8 cellular contexts compared by ENCODE assay signal in genomic region chr12:120229583-120230325, GRCh38. TPM values are rescaled to one million over a fixed set of nuclear protein-coding genes. Genes with fewer than 3 reads are reported as not detected.
A peak's percentile ranks its signal among the peaks of the same experiment; 100 is the strongest.
DNase-seq lines count a peak whose midpoint lies in the region; ATAC-seq and TF ChIP-seq lines count a peak whose summit lies in the region.

No MANE protein-coding gene starts in this region.

- peak overlapping the region; percentile 99 for H3K27ac ChIP-seq in psoas muscle

- 35 to 40% (median 37%) methylated on average over 10 to 11 of the region's 11 CpGs for WGBS in psoas muscle, 3 donors

- peaks cover 95% of the 10 kb centered on the region for H3K4me1 ChIP-seq in psoas muscle

- H3K9me3 Mint-ChIP-seq in stimulated activated naive B cell treated with anti-CD40 and anti-IgM and Interleukin-4, amounts not matched to agents 10 μg/mL and 1 μg/mL and 100 μg/mL, for 72 hours: no peaks in the 10 kb centered on the region

- H3K27ac Mint-ChIP-seq in stimulated activated naive B cell treated with anti-CD40 and anti-IgM and Interleukin-4, amounts not matched to agents 10 μg/mL and 1 μg/mL and 100 μg/mL, for 72 hours: no peak overlapping the region

- peaks cover 44 to 59% of the 10 kb centered on the region in 2 donors for H3K27me3 Mint-ChIP-seq in stimulated activated naive B cell treated with anti-CD40 and anti-IgM and Interleukin-4, amounts not matched to agents 10 μg/mL and 1 μg/mL and 100 μg/mL, for 72 hours

- H3K4me3 Mint-ChIP-seq in stimulated activated naive B cell treated with anti-CD40 and anti-IgM and Interleukin-4, amounts not matched to agents 10 μg/mL and 1 μg/mL and 100 μg/mL, for 72 hours: no peak overlapping the region

- peaks cover 49 to 64% of the 10 kb centered on the region in 2 donors for H3K4me1 Mint-ChIP-seq in stimulated activated naive B cell treated with anti-CD40 and anti-IgM and Interleukin-4, amounts not matched to agents 10 μg/mL and 1 μg/mL and 100 μg/mL, for 72 hours

- ATAC-seq in SK-N-SH treated with all-trans-retinoic acid at 6 μM for 48 hours: peak; percentile 4
- ATAC-seq in psoas muscle: peak in 3 of 4 donors; percentile 13 to 56 (median 48)
- no peak for ATAC-seq in HG03095 (IDR thresholded peaks at IDR 0.05; ENCODE audit: unreplicated experiment)
- ATAC-seq in HG02870 (IDR thresholded peaks at IDR 0.05; ENCODE audit: unreplicated experiment): no peak
- ATAC-seq in GM18502 (IDR thresholded peaks at IDR 0.05; ENCODE audit: poor library complexity, unreplicated experiment): no peak
- ATAC-seq in stimulated activated naive B cell treated with anti-CD40 and anti-IgM and Interleukin-4, amounts not matched to agents 10 μg/mL and 1 μg/mL and 100 μg/mL, for 72 hours (replicated peaks): no peak

- DNase-seq in GM03348 (ENCODE audit: low spot score) (peak; percentile 51), fibroblast of mammary gland (ENCODE audit: low read depth) (peak; percentile 54), psoas muscle (peak in 1 of 2 donors; percentile 30)
- DNase-seq in stimulated activated naive B cell treated with anti-CD40 and anti-IgM and Interleukin-4, amounts not matched to agents 10 μg/mL and 1 μg/mL and 100 μg/mL, for 72 hours: no peak

- H3K9me3 ChIP-seq in psoas muscle: no peaks in the 10 kb centered on the region

- no peaks in the 10 kb centered on the region for H3K36me3 Mint-ChIP-seq in stimulated activated naive B cell treated with anti-CD40 and anti-IgM and Interleukin-4, amounts not matched to agents 10 μg/mL and 1 μg/mL and 100 μg/mL, for 72 hours

- H3K36me3 ChIP-seq in psoas muscle (ENCODE audit: insufficient read depth in 1 of 2, low read depth in 1 of 2): peaks cover 0 to 6% of the 10 kb centered on the region in 2 donors

- no peaks in the 10 kb centered on the region for H3K27me3 ChIP-seq in psoas muscle (ENCODE audit: insufficient read depth in 3 of 3, low read length in 2 of 3)

- H3K4me3 ChIP-seq in fibroblast of mammary gland (ENCODE audit: control insufficient read depth, low read depth, low read length): no peak overlapping the region
- H3K4me3 ChIP-seq in psoas muscle: peak overlapping the region; percentile 52

- intact Hi-C loops in psoas muscle (cut with DNase I): loop anchor here in 1 of 2 donors (2.0 kb wide), 1 partner anchor 63 kb away; the partner anchor contains the start of gene RNU4-1

- TF ChIP-seq CTCF in fibroblast of mammary gland (conservative IDR thresholded peaks at IDR 0.05; ENCODE audit: control insufficient read depth, insufficient read depth, low read depth, low read length) (no peak), psoas muscle (IDR thresholded peaks at IDR 0.05) (no peak)

TF ChIP-seq in SK-N-SH treated with all-trans-retinoic acid at 6 μM for 48 hours, 23 proteins besides CTCF, POLR2A, EP300 and RAD21:
- TF ChIP-seq POU6F1 (CRISPR knock-in tag; IDR thresholded peaks at IDR 0.05; ENCODE audit: borderline replicate concordance, low read depth): no peak
- TF ChIP-seq TOX (CRISPR knock-in tag; IDR thresholded peaks at IDR 0.05; ENCODE audit: borderline replicate concordance): no peak
- no peak for TF ChIP-seq GLIS3 (CRISPR knock-in tag; IDR thresholded peaks at IDR 0.05)
- TF ChIP-seq ISL1 (CRISPR knock-in tag; IDR thresholded peaks at IDR 0.05): no peak
- no peak for TF ChIP-seq TSHZ2 (CRISPR knock-in tag; IDR thresholded peaks at IDR 0.05)
- no peak for TF ChIP-seq RARB (CRISPR knock-in tag; IDR thresholded peaks at IDR 0.05)
- no peak for TF ChIP-seq OSR1 (CRISPR knock-in tag; IDR thresholded peaks at IDR 0.05)
- no peak for TF ChIP-seq SNAI2 (CRISPR knock-in tag; IDR thresholded peaks at IDR 0.05)
- TF ChIP-seq TCF4 (CRISPR knock-in tag; IDR thresholded peaks at IDR 0.05; ENCODE audit: borderline replicate concordance): no peak
- no peak for TF ChIP-seq ARNTL (CRISPR knock-in tag; IDR thresholded peaks at IDR 0.05; ENCODE audit: borderline replicate concordance, low read depth)
- TF ChIP-seq PATZ1 (CRISPR knock-in tag; IDR thresholded peaks at IDR 0.05; ENCODE audit: borderline replicate concordance): no peak
- no peak for TF ChIP-seq CREB5 (CRISPR knock-in tag; IDR thresholded peaks at IDR 0.05; ENCODE audit: low read depth)
- no peak for TF ChIP-seq ZNF565 (CRISPR knock-in tag; conservative IDR thresholded peaks at IDR 0.05; ENCODE audit: low read depth)
- TF ChIP-seq ZFP3 (CRISPR knock-in tag; IDR thresholded peaks at IDR 0.05): no peak
- TF ChIP-seq BACH2 (CRISPR knock-in tag; IDR thresholded peaks at IDR 0.05; ENCODE audit: borderline replicate concordance): no peak
- TF ChIP-seq ESRRG (CRISPR knock-in tag; IDR thresholded peaks at IDR 0.05): no peak

RNA-seq across cellular contexts. Expression of gene RPLP0, which starts 28.8 kb away (rescaled TPM):
- 1,000 to 10,000 TPM in 3 of 4 donors, 100 to 1,000 TPM in 1; 662 to 1,479 (median 1,333) TPM for total RNA-seq in psoas muscle
- polyA plus RNA-seq in psoas muscle: 1,000 to 10,000 TPM; 2,571 to 2,845 (median 2,673) TPM

RNA-seq across cellular contexts. Expression of gene GCN1, which starts 35.2 kb away (rescaled TPM):
- 10 to 100 TPM; 63.1 to 80.9 (median 68.6) TPM for total RNA-seq in psoas muscle
- 10 to 100 TPM; 19.6 to 55.7 (median 43.2) TPM for polyA plus RNA-seq in psoas muscle

RNA-seq across cellular contexts. Expression of gene PXN, which starts 35.8 kb away (rescaled TPM):
- 100 to 1,000 TPM in 2 of 4 donors, 10 to 100 TPM in 2; 67.6 to 166 (median 106) TPM for total RNA-seq in psoas muscle
- polyA plus RNA-seq in psoas muscle: 100 to 1,000 TPM in 1 of 3 donors, 10 to 100 TPM in 2; 64.7 to 147 (median 96.2) TPM

Comparison
In these comparisons a context has a peak if more than half of its experiments do, and no peak if none do; other contexts are left out.
1. ATAC-seq: peak in SK-N-SH treated with all-trans-retinoic acid at 6 μM for 48 hours (single experiment) and psoas muscle (3 of 4); none in HG03095 (single experiment), HG02870 (single experiment), GM18502 (single experiment) and stimulated activated naive B cell treated with anti-CD40 and anti-IgM and Interleukin-4, amounts not matched to agents 10 μg/mL and 1 μg/mL and 100 μg/mL, for 72 hours (0 of 2).